ENCODE assay signal across 39 cellular contexts in the genomic region with DNA sequence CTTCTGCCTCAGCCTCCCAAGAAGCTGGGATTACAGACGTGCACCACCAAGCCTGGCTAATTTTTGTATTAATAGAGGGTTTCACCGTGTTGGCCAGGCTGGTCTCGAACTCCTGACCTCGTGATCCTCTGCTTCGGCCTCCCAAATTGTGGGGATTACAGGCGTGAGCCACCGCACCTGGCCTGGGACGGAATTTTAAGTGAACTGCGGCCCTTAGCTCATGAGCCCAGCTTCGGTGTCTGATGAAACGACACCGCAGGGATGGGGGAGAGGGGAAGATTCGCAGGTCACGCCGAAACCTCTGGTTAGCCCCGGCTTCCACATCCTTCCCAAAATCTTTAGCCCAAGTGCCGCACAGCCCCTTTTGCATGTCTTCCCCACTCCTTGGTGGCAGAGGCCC. TPM values are rescaled to one million over a fixed set of nuclear protein-coding genes. Genes with fewer than 3 reads are reported as not detected.
"Had no signal": no experiment of that assay in that cellular context is flagged by ENCODE, and none has a peak within 500 bp of the region (broad histone marks: within the 10 kb centered on the region; RNA-seq: fewer than 3 reads in every experiment).

No MANE protein-coding gene starts in this region.

- H3K4me3 ChIP-seq: adrenal gland, ascending aorta, body of pancreas, breast epithelium had no signal

- DNase-seq: activated effector memory CD4-positive, alpha-beta T cell treated with anti-CD3 and anti-CD28 coated beads, Interleukin-2, amount 50 U/mL, for 16 hours; activated effector memory CD4-positive, alpha-beta T cell treated with Interleukin-2 at 50 U/mL for 16 hours; activated gamma-delta T cell; activated gamma-delta T cell treated with Interleukin-2 at 50 U/mL for 16 hours; activated naive CD4-positive, alpha-beta T cell; activated naive CD4-positive, alpha-beta T cell treated with anti-CD3 and anti-CD28 coated beads for 36 hours; activated naive CD4-positive, alpha-beta T cell treated with anti-CD3 and anti-CD28 coated beads, Interleukin-2, amount 10 ng/mL, durations not matched to agents 7 days and 5 days; activated naive CD4-positive, alpha-beta T cell treated with anti-CD3 and anti-CD28 coated beads, Interleukin-2, amount 50 U/mL, for 16 hours; activated naive CD4-positive, alpha-beta T cell treated with Interleukin-2 at 50 U/mL for 16 hours; activated naive CD8-positive, alpha-beta T cell treated with anti-CD3 and anti-CD28 coated beads for 36 hours; activated naive CD8-positive, alpha-beta T cell treated with anti-CD3 and anti-CD28 coated beads, Interleukin-2, amount 10 ng/mL, durations not matched to agents 7 days and 5 days; activated naive CD8-positive, alpha-beta T cell treated with anti-CD3 and anti-CD28 coated beads, Interleukin-2, amount 50 U/mL, for 24 hours; activated T-cell treated with anti-CD3 and anti-CD28 coated beads, Interleukin-2, amount 50 U/mL, for 1 hour; activated T-cell treated with anti-CD3 and anti-CD28 coated beads, Interleukin-2, amount 50 U/mL, for 24 hours; activated T-cell treated with anti-CD3 and anti-CD28 coated beads, Interleukin-2, amount 50 U/mL, for 4 hours; activated T-cell treated with anti-CD3 and anti-CD28 coated beads, Interleukin-2, amount 50 U/mL, for 48 hours; activated T-cell treated with anti-CD3 and anti-CD28 coated beads, Interleukin-2, amount 50 U/mL, for 72 hours; adrenal gland; amniotic stem cell; amygdala; anterior cingulate cortex; body of pancreas; brain microvascular endothelial cell; caudate nucleus; central memory CD4-positive, alpha-beta T cell; cerebellar nuclear complex had no signal

- H3K27ac ChIP-seq: adrenal gland, ascending aorta, body of pancreas, brain microvascular endothelial cell, breast epithelium had no signal

- H3K27me3 ChIP-seq: ascending aorta, body of pancreas, brain microvascular endothelial cell, breast epithelium had no signal

- ATAC-seq: activated naive CD4-positive, alpha-beta T cell treated with anti-CD3 and anti-CD28 coated beads, Interleukin-2, amount 50 U/mL, for 72 hours; activated naive CD8-positive, alpha-beta T cell treated with anti-CD3 and anti-CD28 coated beads, Interleukin-2, amount 50 U/mL, for 24 hours; activated T-cell treated with anti-CD3 and anti-CD28 coated beads, Interleukin-2, amount 50 U/mL, for 4 hours; activated T-cell treated with anti-CD3 and anti-CD28 coated beads, Interleukin-2, amount 50 U/mL, for 72 hours; activated T-helper 17 cell treated with anti-CD3 and anti-CD28 coated beads, Interleukin-2, amount 50 U/mL, for 72 hours; body of pancreas had no signal

- H3K36me3 ChIP-seq: adrenal gland, ascending aorta, brain microvascular endothelial cell, breast epithelium had no signal

- H3K9me3 ChIP-seq: adrenal gland had no signal

- H3K4me1 ChIP-seq: adrenal gland, ascending aorta had no signal

RNA-seq across cellular contexts. Expression of a gene that starts 45.6 kb away (rescaled TPM):
- total RNA-seq: activated naive CD4-positive, alpha-beta T cell treated with anti-CD3 and anti-CD28 coated beads for 36 hours; activated naive CD4-positive, alpha-beta T cell treated with anti-CD3 and anti-CD28 coated beads, Interleukin-2, amount 50 U/mL, for 72 hours; activated naive CD8-positive, alpha-beta T cell treated with anti-CD3 and anti-CD28 coated beads for 36 hours; activated naive CD8-positive, alpha-beta T cell treated with anti-CD3 and anti-CD28 coated beads, Interleukin-2, amount 10 ng/mL, durations not matched to agents 7 days and 5 days; activated T-cell treated with anti-CD3 and anti-CD28 coated beads, Interleukin-2, amount 50 U/mL, for 4 hours; activated T-cell treated with anti-CD3 and anti-CD28 coated beads, Interleukin-2, amount 50 U/mL, for 72 hours; activated T-helper 1 cell treated with anti-CD3 and anti-CD28 coated beads, Interleukin-12 subunit alpha, Interleukin-12 subunit beta, Interleukin-2, Interleukin-4 antibody, amounts not matched to agents 30 ng/mL and 10 ng/mL and 1 ng/mL, durations not matched to agents 14 hours and 24 hours and 36 hours; activated T-helper 17 cell treated with anti-CD3 and anti-CD28 coated beads, Interleukin-2, amount 50 U/mL, for 72 hours; activated T-helper 2 cell treated with anti-CD3 and anti-CD28 coated beads, Interferon-gamma antibody, Interleukin-2, Interleukin-4, amounts not matched to agents 10 μg/mL and 5 μg/mL and 100 μg/mL, durations not matched to agents 14 hours and 24 hours and 36 hours; adrenal gland; aorta; ascending aorta; astrocyte; body of pancreas; breast epithelium; bronchial epithelial cell; cardiac septum; cerebellum; chondrocyte had no signal
- polyA plus RNA-seq: adipose tissue, adrenal gland, aorta had no signal

RNA-seq across cellular contexts. Expression of a gene that starts 56.9 kb away (rescaled TPM):
- total RNA-seq: activated naive CD4-positive, alpha-beta T cell treated with anti-CD3 and anti-CD28 coated beads for 36 hours; activated naive CD4-positive, alpha-beta T cell treated with anti-CD3 and anti-CD28 coated beads, Interleukin-2, amount 50 U/mL, for 72 hours; activated naive CD8-positive, alpha-beta T cell treated with anti-CD3 and anti-CD28 coated beads for 36 hours; activated naive CD8-positive, alpha-beta T cell treated with anti-CD3 and anti-CD28 coated beads, Interleukin-2, amount 10 ng/mL, durations not matched to agents 7 days and 5 days; activated T-cell treated with anti-CD3 and anti-CD28 coated beads, Interleukin-2, amount 50 U/mL, for 4 hours; activated T-cell treated with anti-CD3 and anti-CD28 coated beads, Interleukin-2, amount 50 U/mL, for 72 hours; activated T-helper 1 cell treated with anti-CD3 and anti-CD28 coated beads, Interleukin-12 subunit alpha, Interleukin-12 subunit beta, Interleukin-2, Interleukin-4 antibody, amounts not matched to agents 30 ng/mL and 10 ng/mL and 1 ng/mL, durations not matched to agents 14 hours and 24 hours and 36 hours; activated T-helper 17 cell treated with anti-CD3 and anti-CD28 coated beads, Interleukin-2, amount 50 U/mL, for 72 hours; activated T-helper 2 cell treated with anti-CD3 and anti-CD28 coated beads, Interferon-gamma antibody, Interleukin-2, Interleukin-4, amounts not matched to agents 10 μg/mL and 5 μg/mL and 100 μg/mL, durations not matched to agents 14 hours and 24 hours and 36 hours; adrenal gland; aorta; ascending aorta; astrocyte; body of pancreas; breast epithelium; bronchial epithelial cell; cardiac septum; cerebellum; chondrocyte had no signal
- polyA plus RNA-seq: adrenal gland, aorta had no signal
